In the genomic region with DNA sequence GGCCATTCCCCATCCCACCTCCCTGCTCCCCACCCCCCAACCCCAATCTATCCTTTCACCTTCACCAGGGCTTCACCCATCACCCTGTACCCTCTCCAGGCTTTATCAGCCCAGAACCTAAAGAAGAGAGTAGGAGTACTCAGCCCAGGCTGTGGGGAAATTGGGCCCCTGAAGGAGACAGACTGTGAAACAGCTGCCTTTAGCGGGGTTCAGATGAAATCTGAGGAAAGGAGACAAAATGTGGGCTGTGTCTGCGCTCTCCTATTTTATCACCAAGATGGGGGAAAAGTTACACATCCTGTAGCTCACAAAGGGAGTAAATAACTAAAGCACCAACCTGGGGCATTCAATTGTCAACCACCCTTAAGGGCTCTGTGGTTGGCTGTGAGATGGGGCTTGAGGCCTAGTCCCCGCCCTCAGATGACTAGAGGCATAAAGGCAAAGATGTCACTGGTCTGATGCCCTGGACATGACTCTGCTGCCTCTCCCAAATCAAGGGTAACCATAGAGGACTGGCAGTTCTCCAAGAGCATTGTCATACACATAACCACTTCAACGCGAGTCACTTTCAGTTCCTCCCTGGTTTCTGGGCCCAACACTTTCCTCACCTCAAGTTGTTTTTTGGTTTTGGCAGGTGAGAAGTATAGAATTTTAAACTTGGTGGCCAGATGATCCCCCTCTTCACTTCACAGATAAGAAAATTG, we compare ENCODE assay signal across 8 cellular contexts. TPM values are rescaled to one million over a fixed set of nuclear protein-coding genes. Genes with fewer than 3 reads are reported as not detected.
DNase-seq lines count a peak whose midpoint lies in the region; ATAC-seq and TF ChIP-seq lines count a peak whose summit lies in the region.

No MANE protein-coding gene starts in this region.

- no peak overlapping the region for H2AFZ ChIP-seq in OCI-LY7 (ENCODE audit: low read length)

- peak; percentile 42 to 55 for DNase-seq in activated CD4-positive, alpha-beta T cell treated with anti-CD3 and anti-CD28 coated beads for 24 hours (ENCODE audit: low read depth in 2 of 2)
- DNase-seq in activated CD4-positive, alpha-beta T cell treated with anti-CD3 and anti-CD28 coated beads for 1 hour: no peak
- DNase-seq in OCI-LY7 (ENCODE audit: low spot score) (peak; percentile 90), activated T-helper 1 cell treated with Interleukin-2 at 50 U/mL for 16 hours (ENCODE audit: low read depth) (peak; percentile 39), Right ventricle myocardium inferior (ENCODE audit: missing footprints) (no peak), NCI-H1092 (lab: John Stamatoyannopoulos, UW) (no peak)
- DNase-seq in stimulated activated CD4-positive, alpha-beta T cell treated with anti-CD3 and anti-CD28 coated beads, Interleukin-4, amount 100 ng/mL, for 24 hours: peak; percentile 80

- H3K9me3 ChIP-seq in OCI-LY7 (ENCODE audit: low read length): no peaks in the 10 kb centered on the region

- POLR2A ChIA-PET in OCI-LY7 (lab: Charles Lee): interaction anchor here (0.5 to 1.5 kb wide), 8 partner anchors 34 to 185 kb away, joined by 3 to 8 read pairs (median 4); a partner anchor contains a TSS

- BruUV-seq in OCI-LY7 (replicated peaks; lab: Mats Ljungman, UMichigan): no TSS peak

- intact Hi-C loops in OCI-LY7 (cut with micrococcal nuclease; ENCODE audit: unreplicated experiment): loop anchor here (2.0 kb wide), 1 partner anchor 116 kb away; no protein-coding TSS in a partner anchor
- intact Hi-C loops in Right ventricle myocardium inferior (cut with DNase I): no loop called here

- TF ChIP-seq CTCF in OCI-LY7 (conservative IDR thresholded peaks at IDR 0.05; ENCODE audit: low read length): no peak

- peak overlapping the region; percentile 11 for H3K4me3 ChIP-seq in OCI-LY7 (ENCODE audit: low read depth, low read length, poor library complexity, severe bottlenecking)

- H3K79me2 ChIP-seq in OCI-LY7 (ENCODE audit: insufficient read depth, low read depth, low read length): no peaks in the 10 kb centered on the region

- H3K4me1 ChIP-seq in OCI-LY7 (ENCODE audit: insufficient read depth, low read length, poor library complexity, severe bottlenecking): peaks cover 37% of the 10 kb centered on the region

- H3K9me2 ChIP-seq in OCI-LY7 (ENCODE audit: insufficient read depth, low read length): no peaks in the 10 kb centered on the region

- H3K4me2 ChIP-seq in OCI-LY7 (ENCODE audit: low read length): peak overlapping the region; percentile 57

- H3K36me3 ChIP-seq in OCI-LY7 (ENCODE audit: insufficient read depth, low read length): peaks cover 48% of the 10 kb centered on the region; the same call in 1 of the 2 replicates

- ATAC-seq in HG03039 (IDR thresholded peaks at IDR 0.05; ENCODE audit: unreplicated experiment) (peak; percentile 77), Right ventricle myocardium inferior (peak; percentile 86)

- CTCF ChIA-PET in OCI-LY7 (lab: Charles Lee; ENCODE audit: unreplicated experiment): no interaction called here

- peak overlapping the region; percentile 86 for H3K27ac ChIP-seq in OCI-LY7 (ENCODE audit: low read depth, low read length, poor library complexity, severe bottlenecking)

- H4K20me1 ChIP-seq in OCI-LY7 (ENCODE audit: insufficient read depth, low read length): no peaks in the 10 kb centered on the region

RNA-seq across cellular contexts. Expression of a gene that starts 30.0 kb away (rescaled TPM):
- total RNA-seq in OCI-LY7 (2014; rRNA removed; shearing (Covaris generic)): 3.3 and 4.5 TPM in 2 replicates
- total RNA-seq in OCI-LY7 (2022) (7.7 and 10.2 TPM in 2 replicates), Right ventricle myocardium inferior (13.5 TPM)

Comparison
In these comparisons a context has a peak if more than half of its experiments do, and no peak if none do; other contexts are left out.
1. DNase-seq: peak in activated CD4-positive, alpha-beta T cell treated with anti-CD3 and anti-CD28 coated beads for 24 hours (2 of 2), OCI-LY7 (single experiment), activated T-helper 1 cell treated with Interleukin-2 at 50 U/mL for 16 hours (single experiment) and stimulated activated CD4-positive, alpha-beta T cell treated with anti-CD3 and anti-CD28 coated beads, Interleukin-4, amount 100 ng/mL, for 24 hours (single experiment); none in activated CD4-positive, alpha-beta T cell treated with anti-CD3 and anti-CD28 coated beads for 1 hour (single experiment), Right ventricle myocardium inferior (single experiment) and NCI-H1092 (single experiment).